In the genomic region with DNA sequence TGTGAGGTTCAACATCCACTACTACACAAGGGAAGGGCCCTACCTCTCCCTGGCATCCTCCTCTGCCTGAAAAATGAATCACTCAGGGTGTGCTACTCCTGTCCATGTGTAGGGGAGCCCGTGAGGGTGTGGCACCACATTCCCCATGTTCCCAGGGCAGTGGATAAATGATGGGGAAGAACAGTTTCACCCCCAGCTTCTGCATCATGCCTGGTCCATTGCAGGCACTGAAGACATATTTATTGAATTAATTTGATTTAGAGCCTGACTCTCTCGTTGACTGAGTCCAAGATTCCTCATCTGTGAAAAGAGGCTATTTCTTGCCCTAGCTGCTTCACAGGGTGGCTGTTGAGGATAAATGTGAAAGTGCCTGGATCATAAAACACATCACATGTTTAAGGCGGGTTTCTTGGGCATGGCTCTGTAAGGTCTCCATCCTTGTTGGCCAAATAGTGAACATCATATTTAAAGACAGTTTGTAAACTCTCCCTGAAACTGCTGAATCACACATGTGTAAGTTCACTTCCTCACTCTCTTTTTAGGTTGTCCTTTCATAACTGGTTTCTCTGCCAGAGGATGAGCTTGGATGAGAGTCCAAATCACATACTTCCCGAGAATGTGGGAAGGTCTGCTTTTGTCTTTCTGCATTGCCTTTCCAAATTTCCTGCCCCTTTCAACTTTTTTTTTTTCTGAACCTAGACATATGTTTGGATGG, we compare ENCODE assay signal across 17 cellular contexts.
A peak's percentile ranks its signal among the peaks of the same experiment; 100 is the strongest.
DNase-seq lines count a peak whose midpoint lies in the region; ATAC-seq and TF ChIP-seq lines count a peak whose summit lies in the region.
"Had no signal": no experiment of that assay in that cellular context is flagged by ENCODE, and none has a peak within 500 bp of the region (broad histone marks: within the 10 kb centered on the region; RNA-seq: fewer than 3 reads in every experiment).

No MANE protein-coding gene starts in this region.

- no peaks in the 10 kb centered on the region for H3K9me3 ChIP-seq in mesenchymal stem cell (ENCODE audit: control insufficient read depth, low read length)
- no peaks in the 10 kb centered on the region for H3K9me3 ChIP-seq in hepatocyte (ENCODE audit: low read depth)
- H3K9me3 ChIP-seq: gastrocnemius medialis had no signal

- H4K8ac ChIP-seq in mesenchymal stem cell (ENCODE audit: low read length), result no peak overlapping the region

- no peaks in the 10 kb centered on the region for H3K36me3 Mint-ChIP-seq in activated CD8-positive, alpha-beta memory T cell treated with anti-CD3 and anti-CD28 coated beads, Interleukin-2, amount 10 ng/mL, durations not matched to agents 7 days and 5 days
- H3K36me3 Mint-ChIP-seq: IgD-negative memory B cell had no signal

- no peaks in the 10 kb centered on the region for H3K9me2 ChIP-seq in hepatocyte (replicated peaks; ENCODE audit: insufficient read depth)

- no peak overlapping the region for H3K4me2 ChIP-seq in mesenchymal stem cell (ENCODE audit: low read length, poor library complexity, severe bottlenecking)
- H3K4me2 ChIP-seq in hepatocyte, result no peak overlapping the region

- no peak overlapping the region for H2AK5ac ChIP-seq in mesenchymal stem cell (ENCODE audit: low read length, severe bottlenecking)

- H2BK5ac ChIP-seq in mesenchymal stem cell (ENCODE audit: low read depth, low read length, poor library complexity, severe bottlenecking), result no peak overlapping the region

- WGBS in mesenchymal stem cell, result 93% methylated on average over 4 of the region's 4 CpGs
- WGBS in hepatocyte (ENCODE audit: low lambda C conversion rate, missing lambda C conversion rate), result 77% methylated on average over 4 of the region's 4 CpGs

- peak overlapping the region in 1 of 2 experiments; percentile 28 for H3K4me3 ChIP-seq in mesenchymal stem cell (ENCODE audit: insufficient read depth in 1 of 2, low read depth in 1 of 2, low read length in 2 of 2)
- no peak overlapping the region for H3K4me3 ChIP-seq in hepatocyte
- H3K4me3 ChIP-seq: gastrocnemius medialis had no signal

- H3K18ac ChIP-seq in mesenchymal stem cell (ENCODE audit: low read depth in 1 of 2, low read length in 2 of 2), result no peak overlapping the region

- no peak overlapping the region for H3K23ac ChIP-seq in mesenchymal stem cell (ENCODE audit: low read length in 2 of 2)

- peak; percentile 7 for DNase-seq in GDM1 (lab: John Stamatoyannopoulos, UW)
- DNase-seq in LHCN-M2 (ENCODE audit: low read depth), result peak; percentile 38
- DNase-seq in SW480 (ENCODE audit: low spot score), result peak; percentile 59
- DNase-seq in mesenchymal stem cell, result no peak
- DNase-seq in hepatocyte (ENCODE audit: low spot score), result no peak
- no peak for DNase-seq in NCI-H2107 (lab: John Stamatoyannopoulos, UW)
- DNase-seq in activated CD8-positive, alpha-beta memory T cell treated with anti-CD3 and anti-CD28 coated beads, Interleukin-2, amount 10 ng/mL, durations not matched to agents 7 days and 5 days, result no peak
- DNase-seq: activated CD4-positive, CD25-positive, alpha-beta regulatory T cell treated with anti-CD3 and anti-CD28 coated beads, Interleukin-2, amount 50 U/mL, for 72 hours; activated effector memory CD4-positive, alpha-beta T cell treated with anti-CD3 and anti-CD28 coated beads, Interleukin-2, amount 50 U/mL, for 16 hours; cerebellar nuclear complex; DMS 273 treated with DMSO at 0.1 percent for 48 hours; gastrocnemius medialis; left colon; stimulated activated CD4-positive, alpha-beta T cell treated with anti-CD3 and anti-CD28 coated beads, Interleukin-1b, Interleukin-23, amount 100 ng/mL, for 48 hours; stimulated activated naive CD4-positive, alpha-beta T cell treated with Interleukin-2 at 50 U/mL for 16 hours had no signal

- H2AFZ ChIP-seq in mesenchymal stem cell (ENCODE audit: low read depth, low read length) (no peak overlapping the region), hepatocyte (no peak overlapping the region)

- H3K9me3 Mint-ChIP-seq in activated CD8-positive, alpha-beta memory T cell treated with anti-CD3 and anti-CD28 coated beads, Interleukin-2, amount 10 ng/mL, durations not matched to agents 7 days and 5 days (ENCODE audit: low read depth), result no peaks in the 10 kb centered on the region
- H3K9me3 Mint-ChIP-seq: IgD-negative memory B cell had no signal

- no peak overlapping the region for H3K4me3 Mint-ChIP-seq in activated CD8-positive, alpha-beta memory T cell treated with anti-CD3 and anti-CD28 coated beads, Interleukin-2, amount 10 ng/mL, durations not matched to agents 7 days and 5 days
- H3K4me3 Mint-ChIP-seq: IgD-negative memory B cell had no signal

- TF ChIP-seq CTCF in hepatocyte (IDR thresholded peaks at IDR 0.05; ENCODE audit: poor library complexity), result no peak

- peaks cover 3% of the 10 kb centered on the region for H3K4me1 Mint-ChIP-seq in activated CD8-positive, alpha-beta memory T cell treated with anti-CD3 and anti-CD28 coated beads, Interleukin-2, amount 10 ng/mL, durations not matched to agents 7 days and 5 days
- H3K4me1 Mint-ChIP-seq: IgD-negative memory B cell had no signal

- H3K79me1 ChIP-seq in mesenchymal stem cell (replicated peaks; ENCODE audit: low read length, poor library complexity, severe bottlenecking), result no peaks in the 10 kb centered on the region

- H3K27ac Mint-ChIP-seq in activated CD8-positive, alpha-beta memory T cell treated with anti-CD3 and anti-CD28 coated beads, Interleukin-2, amount 10 ng/mL, durations not matched to agents 7 days and 5 days, result no peak overlapping the region
- H3K27ac Mint-ChIP-seq: IgD-negative memory B cell had no signal

- H2BK120ac ChIP-seq in mesenchymal stem cell (ENCODE audit: low read depth, low read length), result no peak overlapping the region

- H3K27me3 ChIP-seq in mesenchymal stem cell (ENCODE audit: control insufficient read depth in 1 of 2, insufficient read depth in 1 of 2, low read length in 2 of 2), result peaks cover 0 to 30% of the 10 kb centered on the region in 2 experiments
- peaks cover 4% of the 10 kb centered on the region for H3K27me3 ChIP-seq in hepatocyte

- H3K27ac ChIP-seq in mesenchymal stem cell (ENCODE audit: low read length, poor library complexity, severe bottlenecking), result no peak overlapping the region
- no peak overlapping the region for H3K27ac ChIP-seq in hepatocyte
- H3K27ac ChIP-seq: gastrocnemius medialis had no signal

- H3K79me2 ChIP-seq in hepatocyte, result no peaks in the 10 kb centered on the region

- no peak for ATAC-seq in HG03354 (IDR thresholded peaks at IDR 0.05; ENCODE audit: poor library complexity, severe bottlenecking, unreplicated experiment)
- ATAC-seq in activated CD8-positive, alpha-beta memory T cell treated with anti-CD3 and anti-CD28 coated beads, Interleukin-2, amount 10 ng/mL, durations not matched to agents 7 days and 5 days, result no peak
- ATAC-seq: left colon had no signal

- H4K91ac ChIP-seq in mesenchymal stem cell (ENCODE audit: low read length), result no peak overlapping the region

- H3K9ac ChIP-seq in mesenchymal stem cell (ENCODE audit: low read length), result peak overlapping the region; percentile 37

- H3K36me3 ChIP-seq in mesenchymal stem cell (ENCODE audit: control insufficient read depth in 1 of 2, insufficient read depth in 2 of 2, low read depth in 1 of 2, low read length in 2 of 2), result no peaks in the 10 kb centered on the region
- H3K36me3 ChIP-seq in hepatocyte (replicated peaks; ENCODE audit: insufficient read depth, low read depth), result no peaks in the 10 kb centered on the region
- H3K36me3 ChIP-seq: gastrocnemius medialis had no signal

- no peak overlapping the region for H2BK15ac ChIP-seq in mesenchymal stem cell (ENCODE audit: low read depth, poor library complexity, severe bottlenecking)

- H3K4me1 ChIP-seq in mesenchymal stem cell (ENCODE audit: control insufficient read depth, insufficient read depth, low read depth, low read length) (peaks cover 22% of the 10 kb centered on the region), hepatocyte (ENCODE audit: insufficient read depth) (peaks cover 5% of the 10 kb centered on the region)
- H3K4me1 ChIP-seq: gastrocnemius medialis had no signal

- no peak overlapping the region for H3K14ac ChIP-seq in mesenchymal stem cell (ENCODE audit: low read length in 2 of 2)

- H3K27me3 Mint-ChIP-seq in activated CD8-positive, alpha-beta memory T cell treated with anti-CD3 and anti-CD28 coated beads, Interleukin-2, amount 10 ng/mL, durations not matched to agents 7 days and 5 days, result peaks cover 2% of the 10 kb centered on the region

- H4K20me1 ChIP-seq in hepatocyte (ENCODE audit: insufficient read depth, poor library complexity, severe bottlenecking), result no peaks in the 10 kb centered on the region

- CTCF ChIA-PET in activated CD8-positive, alpha-beta memory T cell treated with anti-CD3 and anti-CD28 coated beads, Interleukin-2, amount 10 ng/mL, durations not matched to agents 7 days and 5 days (lab: Charles Lee), result no interaction called here

- H3K4ac ChIP-seq in mesenchymal stem cell (ENCODE audit: low read depth in 1 of 2, low read length in 2 of 2), result no peak overlapping the region

- H2BK12ac ChIP-seq in mesenchymal stem cell (ENCODE audit: low read length in 2 of 2), result no peak overlapping the region

Comparison
In these comparisons a context has a peak if more than half of its experiments do, and no peak if none do; other contexts are left out.
1. DNase-seq: peak in GDM1 (single experiment), LHCN-M2 (single experiment) and SW480 (single experiment); none in mesenchymal stem cell (single experiment), hepatocyte (single experiment), NCI-H2107 (single experiment) and activated CD8-positive, alpha-beta memory T cell treated with anti-CD3 and anti-CD28 coated beads, Interleukin-2, amount 10 ng/mL, durations not matched to agents 7 days and 5 days (single experiment).